In the genomic region with DNA sequence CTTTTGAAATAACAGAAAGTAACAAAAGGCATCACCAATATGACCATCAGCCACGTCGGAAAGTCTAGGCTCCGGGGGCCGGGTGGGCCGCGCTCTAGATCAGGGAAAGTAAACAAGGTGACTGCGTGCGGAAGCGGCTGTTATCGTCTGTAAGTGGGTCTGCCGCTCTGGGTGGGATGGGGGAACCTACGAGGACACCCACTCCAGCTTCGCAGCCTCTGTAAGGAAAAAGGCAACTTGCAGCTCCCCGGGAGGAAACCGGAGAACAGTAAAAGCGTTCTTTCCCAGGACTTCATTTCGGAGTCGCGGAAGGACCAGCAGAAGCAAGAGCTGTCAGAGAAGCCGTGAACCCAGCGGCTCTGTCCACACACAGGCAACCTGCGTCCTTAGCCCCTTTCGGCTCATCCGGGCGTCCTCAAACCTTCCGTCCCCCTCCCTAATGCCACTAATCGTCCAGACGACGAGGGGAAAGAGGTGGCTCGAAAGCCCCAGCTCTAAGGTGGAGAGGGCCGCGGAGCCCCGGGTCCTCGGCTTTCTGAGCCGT, we compare ENCODE assay signal across 8 cellular contexts. TPM values are rescaled to one million over a fixed set of nuclear protein-coding genes. Genes with fewer than 3 reads are reported as not detected.
DNase-seq lines count a peak whose midpoint lies in the region; ATAC-seq and TF ChIP-seq lines count a peak whose summit lies in the region.

No MANE protein-coding gene starts in this region.

- no peaks in the 10 kb centered on the region for H3K27me3 Mint-ChIP-seq in activated naive CD4-positive, alpha-beta T cell treated with anti-CD3 and anti-CD28 coated beads, Interleukin-2, amount 50 U/mL, for 24 hours

- peak overlapping the region; percentile 100 for H3K27ac Mint-ChIP-seq in activated naive CD4-positive, alpha-beta T cell treated with anti-CD3 and anti-CD28 coated beads, Interleukin-2, amount 50 U/mL, for 24 hours

- peaks cover 47% of the 10 kb centered on the region for H3K36me3 ChIP-seq in BLaER1
- peaks cover 16% of the 10 kb centered on the region for H3K36me3 ChIP-seq in RWPE2 (ENCODE audit: low read depth)
- no peaks in the 10 kb centered on the region for H3K36me3 ChIP-seq in transverse colon

- in situ Hi-C loops in transverse colon (cut with MboI; ENCODE audit: low pct_ligation_motif_present in 1 of 4, low pct_unique_long_range_greater_than_20kb in 1 of 4, low sequenced_read_pairs in 3 of 4) = no loop called here

- peak overlapping the region; percentile 95 for H3K4me3 ChIP-seq in BLaER1
- H3K4me3 ChIP-seq in RWPE2 (ENCODE audit: severe bottlenecking) = peak overlapping the region; percentile 66
- H3K4me3 ChIP-seq in transverse colon = peak overlapping the region; percentile 69 to 99 (median 80)

- H3K27ac ChIP-seq in BLaER1 (peak overlapping the region; percentile 96), RWPE2 (ENCODE audit: poor library complexity, severe bottlenecking) (peak overlapping the region; percentile 51), transverse colon (peak overlapping the region; percentile 93 to 99 (median 96))

- peak; percentile 28 for ATAC-seq in GM19351 (IDR thresholded peaks at IDR 0.05; ENCODE audit: unreplicated experiment)
- ATAC-seq in HG03442 (IDR thresholded peaks at IDR 0.05; ENCODE audit: unreplicated experiment) = peak; percentile 22
- peak; percentile 45 for ATAC-seq in RWPE2 (ENCODE audit: low read depth)
- peak; percentile 36 for ATAC-seq in omental fat pad (ENCODE audit: low FRiP score)

- peaks cover 25% of the 10 kb centered on the region for H3K4me1 ChIP-seq in BLaER1
- peaks cover 15% of the 10 kb centered on the region for H3K4me1 ChIP-seq in RWPE2 (ENCODE audit: insufficient read depth, poor library complexity, severe bottlenecking)
- H3K4me1 ChIP-seq in transverse colon = peaks cover 3 to 40% (median 17%) of the 10 kb centered on the region in 4 donors

- H3K9me3 ChIP-seq in BLaER1 (peaks cover 20% of the 10 kb centered on the region), RWPE2 (ENCODE audit: severe bottlenecking) (no peaks in the 10 kb centered on the region), transverse colon (no peaks in the 10 kb centered on the region)

- peak overlapping the region; percentile 99 for H3K9ac ChIP-seq in BLaER1

- H4K20me1 ChIP-seq in BLaER1 = peaks cover 20% of the 10 kb centered on the region; the same call in 1 of the 2 replicates

- intact Hi-C loops in transverse colon (cut with DNase I; ENCODE audit: low total_unique reads) = no loop called here

- no peak for TF ChIP-seq POLR2A in transverse colon (IDR thresholded peaks at IDR 0.05)

- WGBS in transverse colon (ENCODE audit: low coverage in 1 of 2), 2 donors = 0% methylated on average over 35 of the region's 35 CpGs; no CpG with 5 or more reads in 1 of the 2 donors

- peaks cover 14% of the 10 kb centered on the region for H3K36me3 Mint-ChIP-seq in activated naive CD4-positive, alpha-beta T cell treated with anti-CD3 and anti-CD28 coated beads, Interleukin-2, amount 50 U/mL, for 24 hours

- no peak for TF ChIP-seq EP300 in transverse colon (IDR thresholded peaks at IDR 0.05; ENCODE audit: low read depth)

- H3K4me2 ChIP-seq in BLaER1 = peak overlapping the region; percentile 80

- no peaks in the 10 kb centered on the region for H3K9me3 Mint-ChIP-seq in activated naive CD4-positive, alpha-beta T cell treated with anti-CD3 and anti-CD28 coated beads, Interleukin-2, amount 50 U/mL, for 24 hours

- peaks cover 46% of the 10 kb centered on the region for H3K4me1 Mint-ChIP-seq in activated naive CD4-positive, alpha-beta T cell treated with anti-CD3 and anti-CD28 coated beads, Interleukin-2, amount 50 U/mL, for 24 hours

- no peak for TF ChIP-seq CTCF in RWPE2 (IDR thresholded peaks at IDR 0.05; ENCODE audit: poor library complexity, severe bottlenecking)
- TF ChIP-seq CTCF in omental fat pad (IDR thresholded peaks at IDR 0.05) = no peak
- peak in 1 of 5 experiments; percentile 9 for TF ChIP-seq CTCF in transverse colon (IDR thresholded peaks at IDR 0.05)

- peak overlapping the region; percentile 99 for H3K4me3 Mint-ChIP-seq in activated naive CD4-positive, alpha-beta T cell treated with anti-CD3 and anti-CD28 coated beads, Interleukin-2, amount 50 U/mL, for 24 hours

- DNase-seq in RWPE2 (ENCODE audit: low spot score) (no peak), globus pallidus (ENCODE audit: low spot score) (peak; percentile 47), omental fat pad (ENCODE audit: low spot score) (no peak), transverse colon (peak; percentile 44)

- H3K27me3 ChIP-seq in BLaER1 = no peaks in the 10 kb centered on the region
- H3K27me3 ChIP-seq in RWPE2 (ENCODE audit: insufficient read depth, poor library complexity, severe bottlenecking) = no peaks in the 10 kb centered on the region
- no peaks in the 10 kb centered on the region for H3K27me3 ChIP-seq in transverse colon

RNA-seq across cellular contexts. Expression of gene XRN1, which starts 0.5 kb away (rescaled TPM):
- 10 to 100 TPM; 30.7 to 63.1 (median 35.2) TPM for total RNA-seq in omental fat pad
- 10 to 100 TPM; 13.5 to 93.0 (median 52.1) TPM for total RNA-seq in transverse colon

Comparison
In these comparisons a context has a peak if more than half of its experiments do, and no peak if none do; other contexts are left out.
1. DNase-seq: peak in globus pallidus (single experiment) and transverse colon (single experiment); none in RWPE2 (single experiment) and omental fat pad (single experiment).
2. Peak in every context shown above with its lines, with median percentiles within 50 percentile points of each other: H3K27ac ChIP-seq, H3K4me3 ChIP-seq and ATAC-seq.